Comparison of ENCODE assay signal across 9 cellular contexts in genomic region chr11:68677432-68677831, GRCh38. TPM values are rescaled to one million over a fixed set of nuclear protein-coding genes. Genes with fewer than 3 reads are reported as not detected.
DNase-seq lines count a peak whose midpoint lies in the region; ATAC-seq and TF ChIP-seq lines count a peak whose summit lies in the region.
"Had no signal": no experiment of that assay in that cellular context is flagged by ENCODE, and none has a peak within 500 bp of the region (broad histone marks: within the 10 kb centered on the region; RNA-seq: fewer than 3 reads in every experiment).

No MANE protein-coding gene starts in this region.

- H3K79me1 ChIP-seq in H9 (ENCODE audit: insufficient read depth, low read depth, low read length, poor library complexity, severe bottlenecking): no peaks in the 10 kb centered on the region

- no peak for ATAC-seq in T-cell (replicated peaks in 1 of 4)

- H2BK120ac ChIP-seq in H9 (ENCODE audit: low read depth, low read length, poor library complexity, severe bottlenecking): no peak overlapping the region

- no peak overlapping the region for H2AK5ac ChIP-seq in H9 (ENCODE audit: insufficient read length, low read length)

- H3K4me3 Mint-ChIP-seq in H9 (no peak overlapping the region), T-cell (no peak overlapping the region), endothelial cell (ENCODE audit: unreplicated experiment) (no peak overlapping the region)

- CTCF ChIA-PET in T-cell (lab: Charles Lee): interaction anchor here in 1 of 2 donors (0.5 kb wide), 1 partner anchor 14 kb away, joined by 6 read pairs; no protein-coding TSS in a partner anchor

- no peak overlapping the region for H3K18ac ChIP-seq in H9 (ENCODE audit: insufficient read length, low read depth, low read length)

- TF ChIP-seq CTCF in H9 (conservative IDR thresholded peaks at IDR 0.05) (no peak), endothelial cell (IDR thresholded peaks at IDR 0.05; ENCODE audit: unreplicated experiment) (no peak)

- DNase-seq in H9 (peak; percentile 89), SJCRH30 (peak; percentile 85 to 88), fibroblast of the conjunctiva (ENCODE audit: low read depth) (peak; percentile 28), skeletal muscle cell (ENCODE audit: low read depth) (peak; percentile 48), T-helper 2 cell (no peak), T-cell (no peak), endothelial cell (ENCODE audit: low spot score) (no peak)
- no peak for DNase-seq in activated naive CD4-positive, alpha-beta T cell (lab: John Stamatoyannopoulos, UW)
- DNase-seq: activated T-cell treated with anti-CD3 and anti-CD28 coated beads for 4 hours had no signal

- no peaks in the 10 kb centered on the region for H3K79me2 ChIP-seq in H9 (ENCODE audit: insufficient read depth, low read length)

- H3K36me3 Mint-ChIP-seq in H9 (ENCODE audit: insufficient read depth in 1 of 3, low read depth in 3 of 3) (no peaks in the 10 kb centered on the region), T-cell (no peaks in the 10 kb centered on the region), endothelial cell (ENCODE audit: low read depth, unreplicated experiment) (no peaks in the 10 kb centered on the region)

- no peak overlapping the region for H2BK15ac ChIP-seq in H9 (ENCODE audit: low read depth, low read length)

- no peak overlapping the region for H3T11ph ChIP-seq in H9 (ENCODE audit: low read length)

- H3K27me3 ChIP-seq in H9 (ENCODE audit: insufficient read depth, low read length) (no peaks in the 10 kb centered on the region), SJCRH30 (no peaks in the 10 kb centered on the region)

- H3K23ac ChIP-seq in H9 (ENCODE audit: insufficient read length, low read depth, low read length): no peak overlapping the region

- POLR2A ChIA-PET in T-cell (lab: Charles Lee): no interaction called here

- H3K56ac ChIP-seq in H9 (ENCODE audit: insufficient read length, low read depth, low read length): no peak overlapping the region

- H3K4me1 ChIP-seq in H9 (ENCODE audit: insufficient read depth, low read length) (no peaks in the 10 kb centered on the region), SJCRH30 (no peaks in the 10 kb centered on the region)

- H3K9me3 Mint-ChIP-seq in H9 (no peaks in the 10 kb centered on the region), T-cell (no peaks in the 10 kb centered on the region), endothelial cell (ENCODE audit: unreplicated experiment) (no peaks in the 10 kb centered on the region)

- no peak overlapping the region for H2BK20ac ChIP-seq in H9 (ENCODE audit: low read depth, low read length, poor library complexity, severe bottlenecking)

- H3K36me3 ChIP-seq in SJCRH30: no peaks in the 10 kb centered on the region

- H3K9me3 ChIP-seq in H9 (ENCODE audit: control insufficient read depth, low read depth, low read length) (no peaks in the 10 kb centered on the region), SJCRH30 (replicated peaks) (no peaks in the 10 kb centered on the region)

- H2AFZ ChIP-seq in H9 (ENCODE audit: low read length): no peak overlapping the region

- peaks cover 20 to 22% of the 10 kb centered on the region in 2 experiments for H3K4me1 Mint-ChIP-seq in H9
- no peaks in the 10 kb centered on the region for H3K4me1 Mint-ChIP-seq in T-cell
- H3K4me1 Mint-ChIP-seq in endothelial cell (ENCODE audit: unreplicated experiment): no peaks in the 10 kb centered on the region

- H3K4ac ChIP-seq in H9 (ENCODE audit: low read depth, low read length): no peak overlapping the region

- H3K27ac Mint-ChIP-seq in H9: peak overlapping the region in 1 of 3 experiments; percentile 92; a peak in 1 of 7 replicates
- H3K27ac Mint-ChIP-seq in T-cell: no peak overlapping the region
- no peak overlapping the region for H3K27ac Mint-ChIP-seq in endothelial cell (ENCODE audit: unreplicated experiment)

- no peak overlapping the region for H3K4me2 ChIP-seq in H9 (ENCODE audit: insufficient read depth, insufficient read length, low read length)

- no peak overlapping the region for H4K91ac ChIP-seq in H9 (ENCODE audit: insufficient read length, low read depth, low read length)

- H2BK12ac ChIP-seq in H9 (ENCODE audit: insufficient read length, low read depth, low read length): no peak overlapping the region

- H3K14ac ChIP-seq in H9 (ENCODE audit: insufficient read depth, low read length): no peak overlapping the region; the same call in 1 of the 2 replicates

- H3K27me3 Mint-ChIP-seq in H9 (ENCODE audit: low read depth) (peaks cover 12% of the 10 kb centered on the region), T-cell (peaks cover 0 to 7% of the 10 kb centered on the region in 2 donors), endothelial cell (ENCODE audit: unreplicated experiment) (peaks cover 3% of the 10 kb centered on the region)

- H3K4me3 ChIP-seq in SJCRH30 (no peak overlapping the region), skeletal muscle cell (ENCODE audit: low read depth, low read length) (no peak overlapping the region)

- H3K27ac ChIP-seq in H9 (ENCODE audit: insufficient read length, low read depth, low read length) (no peak overlapping the region), SJCRH30 (no peak overlapping the region; the same call in 1 of the 2 replicates)

- no CpG with 5 or more reads among the region's 6 CpGs for WGBS in H9 (ENCODE audit: extremely low coverage, insufficient read length, low lambda C conversion rate)

- no peaks in the 10 kb centered on the region for H4K20me1 ChIP-seq in H9 (ENCODE audit: control insufficient read depth, insufficient read depth, insufficient read length)

- H4K8ac ChIP-seq in H9 (replicated peaks; ENCODE audit: insufficient read length, low read depth, low read length): no peak overlapping the region

- no peak overlapping the region for H2BK5ac ChIP-seq in H9 (ENCODE audit: insufficient read length, low read length)

- no peaks in the 10 kb centered on the region for H3K23me2 ChIP-seq in H9 (ENCODE audit: insufficient read length, low read depth, low read length, poor library complexity, severe bottlenecking)

- no peak overlapping the region for H3K9ac ChIP-seq in H9 (ENCODE audit: extremely low read depth, insufficient read length, low read length)

- H4K5ac ChIP-seq in H9 (ENCODE audit: insufficient read length, low read depth, low read length): no peak overlapping the region

RNA-seq across cellular contexts. Expression of gene GAL, which starts 6.9 kb away (rescaled TPM):
- 65.2 and 67.5 TPM in 2 replicates for total RNA-seq in H9 (2021)
- total RNA-seq in SJCRH30 (2014; rRNA removed; shearing (Covaris generic)): not detected in 2 replicates
- under 1 TPM in 1 of 5 donors, not detected in 4; 0.35 TPM for total RNA-seq in T-cell
- 15.9 TPM for total RNA-seq in endothelial cell (ENCODE audit: unreplicated experiment)

Comparison
In these comparisons a context has a peak if more than half of its experiments do, and no peak if none do; other contexts are left out.
1. DNase-seq: peak in H9 (single experiment), SJCRH30 (2 of 2), fibroblast of the conjunctiva (single experiment) and skeletal muscle cell (single experiment); none in T-helper 2 cell (0 of 5), activated naive CD4-positive, alpha-beta T cell (0 of 4), T-cell (0 of 34) and endothelial cell (single experiment).
2. RNA of gene GAL, which starts 6.9 kb away (total RNA-seq): 65.2 to 67.5 TPM in H9 and 15.9 TPM in endothelial cell (single experiment); not detected in SJCRH30 and 0.35 TPM in T-cell; every median in the first group is over 10 times any median in the second.